Comparison of ENCODE assay signal across 13 cellular contexts in genomic region chr10:118002581-118002980, GRCh38. TPM values are rescaled to one million over a fixed set of nuclear protein-coding genes. Genes with fewer than 3 reads are reported as not detected.
DNase-seq lines count a peak whose midpoint lies in the region; ATAC-seq and TF ChIP-seq lines count a peak whose summit lies in the region.
"Had no signal": no experiment of that assay in that cellular context is flagged by ENCODE, and none has a peak within 500 bp of the region (broad histone marks: within the 10 kb centered on the region; RNA-seq: fewer than 3 reads in every experiment).

No MANE protein-coding gene starts in this region.

- H3K27me3 Mint-ChIP-seq in activated naive CD4-positive, alpha-beta T cell treated with anti-CD3 and anti-CD28 coated beads, Interleukin-2, amount 50 U/mL, for 24 hours, result no peaks in the 10 kb centered on the region
- H3K27me3 Mint-ChIP-seq: T-helper 17 cell had no signal

- peaks cover 28% of the 10 kb centered on the region for H3K36me3 Mint-ChIP-seq in activated naive CD4-positive, alpha-beta T cell treated with anti-CD3 and anti-CD28 coated beads, Interleukin-2, amount 50 U/mL, for 24 hours

- no peak overlapping the region for H3K4me3 Mint-ChIP-seq in activated naive CD4-positive, alpha-beta T cell treated with anti-CD3 and anti-CD28 coated beads, Interleukin-2, amount 50 U/mL, for 24 hours
- H3K4me3 Mint-ChIP-seq: endodermal cell, T-helper 17 cell had no signal

- TF ChIP-seq CTCF in choroid plexus epithelial cell (conservative IDR thresholded peaks at IDR 0.05; ENCODE audit: low read depth, low read length), result no peak
- TF ChIP-seq CTCF in upper lobe of right lung (IDR thresholded peaks at IDR 0.05), result no peak

- no peak overlapping the region for H3K4me3 ChIP-seq in choroid plexus epithelial cell (ENCODE audit: low read depth, low read length)
- H3K4me3 ChIP-seq in upper lobe of right lung, result no peak overlapping the region
- H3K4me3 ChIP-seq: mucosa of descending colon, suprapubic skin had no signal

- H3K9me3 ChIP-seq in upper lobe of right lung, result no peaks in the 10 kb centered on the region
- H3K9me3 ChIP-seq: mucosa of descending colon, suprapubic skin had no signal

- no peak overlapping the region for H3K27ac ChIP-seq in upper lobe of right lung
- H3K27ac ChIP-seq: suprapubic skin had no signal

- peak overlapping the region; percentile 74 for H3K27ac Mint-ChIP-seq in activated naive CD4-positive, alpha-beta T cell treated with anti-CD3 and anti-CD28 coated beads, Interleukin-2, amount 50 U/mL, for 24 hours
- H3K27ac Mint-ChIP-seq: endodermal cell, T-helper 17 cell had no signal

- peak; percentile 31 for ATAC-seq in upper lobe of right lung
- ATAC-seq: mucosa of descending colon, T-helper 17 cell had no signal

- no peak for DNase-seq in activated naive CD4-positive, alpha-beta T cell treated with anti-CD3 and anti-CD28 coated beads, Interleukin-2, amount 50 U/mL, for 16 hours
- DNase-seq in NCI-H226 (peak; percentile 2), choroid plexus epithelial cell (ENCODE audit: low read depth) (peak; percentile 57), upper lobe of right lung (no peak), NCI-H510A (lab: John Stamatoyannopoulos, UW) (no peak)
- no peak for DNase-seq in activated effector memory CD4-positive, alpha-beta T cell treated with anti-CD3 and anti-CD28 coated beads, Interleukin-2, amount 50 U/mL, for 16 hours
- no peak for DNase-seq in effector CD4-positive, alpha-beta T cell
- DNase-seq: endodermal cell, mucosa of descending colon, NCI-H1694 treated with DMSO at 0.1 percent for 48 hours, T-helper 17 cell had no signal

- peaks cover 8% of the 10 kb centered on the region for H3K4me1 Mint-ChIP-seq in activated naive CD4-positive, alpha-beta T cell treated with anti-CD3 and anti-CD28 coated beads, Interleukin-2, amount 50 U/mL, for 24 hours
- H3K4me1 Mint-ChIP-seq: endodermal cell, T-helper 17 cell had no signal

- H3K9me3 Mint-ChIP-seq in activated naive CD4-positive, alpha-beta T cell treated with anti-CD3 and anti-CD28 coated beads, Interleukin-2, amount 50 U/mL, for 24 hours, result no peaks in the 10 kb centered on the region
- H3K9me3 Mint-ChIP-seq: endodermal cell had no signal

- H3K36me3 ChIP-seq in upper lobe of right lung, result peaks cover 25% of the 10 kb centered on the region

- intact Hi-C loops in upper lobe of right lung (cut with DNase I), result no loop called here

- H3K27me3 ChIP-seq in upper lobe of right lung, result no peaks in the 10 kb centered on the region
- H3K27me3 ChIP-seq: suprapubic skin had no signal

- H3K4me1 ChIP-seq in upper lobe of right lung, result no peaks in the 10 kb centered on the region
- H3K4me1 ChIP-seq: suprapubic skin had no signal

RNA-seq across cellular contexts. Expression of gene RAB11FIP2, which starts 44.2 kb away (rescaled TPM):
- total RNA-seq in upper lobe of right lung, result 27.6 TPM

Comparison
In these comparisons a context has a peak if more than half of its experiments do, and no peak if none do; other contexts are left out.
1. DNase-seq: peak in NCI-H226 (single experiment) and choroid plexus epithelial cell (single experiment); none in activated naive CD4-positive, alpha-beta T cell treated with anti-CD3 and anti-CD28 coated beads, Interleukin-2, amount 50 U/mL, for 16 hours (single experiment), upper lobe of right lung (single experiment), activated effector memory CD4-positive, alpha-beta T cell treated with anti-CD3 and anti-CD28 coated beads, Interleukin-2, amount 50 U/mL, for 16 hours (single experiment), NCI-H510A (single experiment) and effector CD4-positive, alpha-beta T cell (single experiment).